In the genomic region with DNA sequence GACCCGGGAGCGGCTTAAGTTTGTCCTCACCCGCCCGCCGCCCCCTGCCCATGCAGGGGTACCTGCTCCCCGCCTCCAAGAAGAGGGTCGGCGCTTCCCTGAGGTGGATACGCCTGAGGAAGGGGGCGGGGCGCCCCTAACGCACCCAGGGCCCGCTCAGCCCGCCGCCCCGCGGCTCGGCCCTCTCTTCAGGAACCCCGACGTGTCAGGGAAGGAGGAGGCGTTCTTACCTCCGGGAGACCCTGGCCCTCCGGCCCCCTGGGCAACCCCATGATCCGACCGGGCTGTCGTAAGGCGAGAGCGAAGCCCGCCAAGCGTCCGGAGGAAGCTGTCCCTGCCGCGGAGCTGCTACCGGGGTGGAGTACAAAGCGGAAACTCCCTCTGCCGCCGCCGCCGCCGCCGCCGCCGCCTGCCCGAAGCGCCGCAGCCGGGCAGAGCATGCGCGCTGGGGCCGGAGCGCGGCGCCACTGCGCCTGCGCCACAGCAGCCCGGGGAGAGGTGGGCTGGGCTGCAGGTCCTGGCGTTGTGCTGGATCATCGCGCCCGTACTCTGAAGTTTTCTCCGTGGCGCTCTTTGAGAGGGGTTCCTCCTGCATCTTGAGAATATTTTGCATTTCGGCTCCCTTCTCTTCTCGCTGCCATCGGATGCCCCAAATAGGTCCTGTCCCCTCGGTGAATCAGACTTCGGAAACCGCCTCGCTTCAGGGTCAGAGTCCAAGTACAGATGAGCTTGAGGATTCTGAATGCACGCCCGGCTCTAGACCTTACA, we compare ENCODE assay signal across 1 cellular context.
TF ChIP-seq lines count a peak whose summit lies in the region.

A gene with protein sequence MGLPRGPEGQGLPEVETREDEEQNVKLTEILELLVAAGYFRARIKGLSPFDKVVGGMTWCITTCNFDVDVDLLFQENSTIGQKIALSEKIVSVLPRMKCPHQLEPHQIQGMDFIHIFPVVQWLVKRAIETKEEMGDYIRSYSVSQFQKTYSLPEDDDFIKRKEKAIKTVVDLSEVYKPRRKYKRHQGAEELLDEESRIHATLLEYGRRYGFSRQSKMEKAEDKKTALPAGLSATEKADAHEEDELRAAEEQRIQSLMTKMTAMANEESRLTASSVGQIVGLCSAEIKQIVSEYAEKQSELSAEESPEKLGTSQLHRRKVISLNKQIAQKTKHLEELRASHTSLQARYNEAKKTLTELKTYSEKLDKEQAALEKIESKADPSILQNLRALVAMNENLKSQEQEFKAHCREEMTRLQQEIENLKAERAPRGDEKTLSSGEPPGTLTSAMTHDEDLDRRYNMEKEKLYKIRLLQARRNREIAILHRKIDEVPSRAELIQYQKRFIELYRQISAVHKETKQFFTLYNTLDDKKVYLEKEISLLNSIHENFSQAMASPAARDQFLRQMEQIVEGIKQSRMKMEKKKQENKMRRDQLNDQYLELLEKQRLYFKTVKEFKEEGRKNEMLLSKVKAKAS (minus strand): TSS at position 347 of the 768 bp plus-strand sequence. CDS start 75 bp downstream, at position 272.

TF ChIP-seq in HepG2, 621 proteins besides CTCF, POLR2A, EP300 and RAD21 (continued from another document and continues in another):
- TF ChIP-seq SNAI1 (CRISPR knock-in tag; IDR thresholded peaks at IDR 0.05; ENCODE audit: borderline replicate concordance), result peak; percentile 83; the same call in 1 of the 2 replicates
- TF ChIP-seq SIX4 (CRISPR knock-in tag; IDR thresholded peaks at IDR 0.05), result no peak
- TF ChIP-seq RXRA (CRISPR knock-in tag; IDR thresholded peaks at IDR 0.05), result no peak; the same call in 1 of the 2 replicates
- no peak; the same call in 1 of the 2 replicates for TF ChIP-seq ZNF383 (CRISPR knock-in tag; IDR thresholded peaks at IDR 0.05; ENCODE audit: borderline replicate concordance)
- TF ChIP-seq, protein P1, sequence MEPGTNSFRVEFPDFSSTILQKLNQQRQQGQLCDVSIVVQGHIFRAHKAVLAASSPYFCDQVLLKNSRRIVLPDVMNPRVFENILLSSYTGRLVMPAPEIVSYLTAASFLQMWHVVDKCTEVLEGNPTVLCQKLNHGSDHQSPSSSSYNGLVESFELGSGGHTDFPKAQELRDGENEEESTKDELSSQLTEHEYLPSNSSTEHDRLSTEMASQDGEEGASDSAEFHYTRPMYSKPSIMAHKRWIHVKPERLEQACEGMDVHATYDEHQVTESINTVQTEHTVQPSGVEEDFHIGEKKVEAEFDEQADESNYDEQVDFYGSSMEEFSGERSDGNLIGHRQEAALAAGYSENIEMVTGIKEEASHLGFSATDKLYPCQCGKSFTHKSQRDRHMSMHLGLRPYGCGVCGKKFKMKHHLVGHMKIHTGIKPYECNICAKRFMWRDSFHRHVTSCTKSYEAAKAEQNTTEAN (CRISPR knock-in tag; conservative IDR thresholded peaks at IDR 0.05), result no peak
- TF ChIP-seq ZNF468 (CRISPR knock-in tag; IDR thresholded peaks at IDR 0.05), result no peak
- TF ChIP-seq MYNN (CRISPR knock-in tag; IDR thresholded peaks at IDR 0.05; ENCODE audit: low read depth), result no peak
- TF ChIP-seq, protein P2, sequence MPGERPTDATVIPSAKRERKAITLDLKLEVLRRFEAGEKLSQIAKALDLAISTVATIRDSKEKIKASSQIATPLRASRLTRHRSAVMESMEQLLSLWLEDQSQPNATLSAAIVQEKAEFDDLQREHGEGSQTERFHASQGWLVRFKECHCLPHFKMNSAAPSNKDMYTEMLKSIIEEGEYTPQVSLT (CRISPR knock-in tag; IDR thresholded peaks at IDR 0.05; ENCODE audit: borderline replicate concordance, low read depth), result no peak
- TF ChIP-seq GATAD2A (CRISPR knock-in tag; IDR thresholded peaks at IDR 0.05), result no peak
- TF ChIP-seq, protein P3, sequence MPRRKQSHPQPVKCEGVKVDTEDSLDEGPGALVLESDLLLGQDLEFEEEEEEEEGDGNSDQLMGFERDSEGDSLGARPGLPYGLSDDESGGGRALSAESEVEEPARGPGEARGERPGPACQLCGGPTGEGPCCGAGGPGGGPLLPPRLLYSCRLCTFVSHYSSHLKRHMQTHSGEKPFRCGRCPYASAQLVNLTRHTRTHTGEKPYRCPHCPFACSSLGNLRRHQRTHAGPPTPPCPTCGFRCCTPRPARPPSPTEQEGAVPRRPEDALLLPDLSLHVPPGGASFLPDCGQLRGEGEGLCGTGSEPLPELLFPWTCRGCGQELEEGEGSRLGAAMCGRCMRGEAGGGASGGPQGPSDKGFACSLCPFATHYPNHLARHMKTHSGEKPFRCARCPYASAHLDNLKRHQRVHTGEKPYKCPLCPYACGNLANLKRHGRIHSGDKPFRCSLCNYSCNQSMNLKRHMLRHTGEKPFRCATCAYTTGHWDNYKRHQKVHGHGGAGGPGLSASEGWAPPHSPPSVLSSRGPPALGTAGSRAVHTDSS (CRISPR knock-in tag; conservative IDR thresholded peaks at IDR 0.05), result no peak; the same call in 1 of the 2 replicates
- no peak for TF ChIP-seq ZNF143 (CRISPR knock-in tag; IDR thresholded peaks at IDR 0.05)
- peak; percentile 17; the same call in 1 of the 2 replicates for TF ChIP-seq DR1 (CRISPR knock-in tag; IDR thresholded peaks at IDR 0.05)
- TF ChIP-seq ZNF30 (CRISPR knock-in tag; IDR thresholded peaks at IDR 0.05), result no peak; the same call in 1 of the 2 replicates
- TF ChIP-seq ZNF430 (CRISPR knock-in tag; IDR thresholded peaks at IDR 0.05), result peak; percentile 82
- TF ChIP-seq SP2 (CRISPR knock-in tag; IDR thresholded peaks at IDR 0.05), result no peak; the same call in 1 of the 2 replicates
- TF ChIP-seq ZNF451 (CRISPR knock-in tag; IDR thresholded peaks at IDR 0.05), result no peak; the same call in 1 of the 2 replicates
- peak; percentile 77 for TF ChIP-seq HNF4G (IDR thresholded peaks at IDR 0.05; ENCODE audit: borderline replicate concordance, low read depth, low read length)
- no peak for TF ChIP-seq HNF4G (CRISPR knock-in tag; IDR thresholded peaks at IDR 0.05; ENCODE audit: borderline replicate concordance, low read depth)
- TF ChIP-seq HES4 (CRISPR knock-in tag; IDR thresholded peaks at IDR 0.05; ENCODE audit: borderline replicate concordance), result peak; percentile 54; the same call in 1 of the 2 replicates
- peak; percentile 76; the same call in 1 of the 2 replicates for TF ChIP-seq ARNTL (CRISPR knock-in tag; IDR thresholded peaks at IDR 0.05)
- TF ChIP-seq ZFP90 (CRISPR knock-in tag; IDR thresholded peaks at IDR 0.05; ENCODE audit: borderline replicate concordance), result no peak; the same call in 1 of the 2 replicates
- no peak for TF ChIP-seq ZBTB38 (CRISPR knock-in tag; IDR thresholded peaks at IDR 0.05)
- TF ChIP-seq, protein P4, sequence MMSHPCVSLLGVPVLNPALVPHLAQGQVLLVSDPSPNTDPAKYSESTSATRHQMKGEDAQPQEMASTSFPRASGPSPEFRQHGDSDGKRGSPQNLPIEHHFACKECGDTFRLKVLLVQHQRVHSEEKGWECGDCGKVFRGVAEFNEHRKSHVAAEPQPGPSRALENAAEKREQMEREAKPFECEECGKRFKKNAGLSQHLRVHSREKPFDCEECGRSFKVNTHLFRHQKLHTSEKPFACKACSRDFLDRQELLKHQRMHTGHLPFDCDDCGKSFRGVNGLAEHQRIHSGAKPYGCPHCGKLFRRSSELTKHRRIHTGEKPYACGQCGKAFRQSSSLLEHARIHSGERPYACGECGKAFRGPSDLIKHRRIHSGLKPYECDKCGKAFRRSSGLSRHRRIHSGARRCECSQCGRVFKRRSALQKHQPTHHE (CRISPR knock-in tag; IDR thresholded peaks at IDR 0.05; ENCODE audit: borderline replicate concordance), result peak; percentile 85; the same call in 1 of the 2 replicates
- TF ChIP-seq PAF1 (CRISPR knock-in tag; IDR thresholded peaks at IDR 0.05), result no peak
- no peak; the same call in 1 of the 2 replicates for TF ChIP-seq ZNF557 (CRISPR knock-in tag; IDR thresholded peaks at IDR 0.05)
- TF ChIP-seq, protein P5, sequence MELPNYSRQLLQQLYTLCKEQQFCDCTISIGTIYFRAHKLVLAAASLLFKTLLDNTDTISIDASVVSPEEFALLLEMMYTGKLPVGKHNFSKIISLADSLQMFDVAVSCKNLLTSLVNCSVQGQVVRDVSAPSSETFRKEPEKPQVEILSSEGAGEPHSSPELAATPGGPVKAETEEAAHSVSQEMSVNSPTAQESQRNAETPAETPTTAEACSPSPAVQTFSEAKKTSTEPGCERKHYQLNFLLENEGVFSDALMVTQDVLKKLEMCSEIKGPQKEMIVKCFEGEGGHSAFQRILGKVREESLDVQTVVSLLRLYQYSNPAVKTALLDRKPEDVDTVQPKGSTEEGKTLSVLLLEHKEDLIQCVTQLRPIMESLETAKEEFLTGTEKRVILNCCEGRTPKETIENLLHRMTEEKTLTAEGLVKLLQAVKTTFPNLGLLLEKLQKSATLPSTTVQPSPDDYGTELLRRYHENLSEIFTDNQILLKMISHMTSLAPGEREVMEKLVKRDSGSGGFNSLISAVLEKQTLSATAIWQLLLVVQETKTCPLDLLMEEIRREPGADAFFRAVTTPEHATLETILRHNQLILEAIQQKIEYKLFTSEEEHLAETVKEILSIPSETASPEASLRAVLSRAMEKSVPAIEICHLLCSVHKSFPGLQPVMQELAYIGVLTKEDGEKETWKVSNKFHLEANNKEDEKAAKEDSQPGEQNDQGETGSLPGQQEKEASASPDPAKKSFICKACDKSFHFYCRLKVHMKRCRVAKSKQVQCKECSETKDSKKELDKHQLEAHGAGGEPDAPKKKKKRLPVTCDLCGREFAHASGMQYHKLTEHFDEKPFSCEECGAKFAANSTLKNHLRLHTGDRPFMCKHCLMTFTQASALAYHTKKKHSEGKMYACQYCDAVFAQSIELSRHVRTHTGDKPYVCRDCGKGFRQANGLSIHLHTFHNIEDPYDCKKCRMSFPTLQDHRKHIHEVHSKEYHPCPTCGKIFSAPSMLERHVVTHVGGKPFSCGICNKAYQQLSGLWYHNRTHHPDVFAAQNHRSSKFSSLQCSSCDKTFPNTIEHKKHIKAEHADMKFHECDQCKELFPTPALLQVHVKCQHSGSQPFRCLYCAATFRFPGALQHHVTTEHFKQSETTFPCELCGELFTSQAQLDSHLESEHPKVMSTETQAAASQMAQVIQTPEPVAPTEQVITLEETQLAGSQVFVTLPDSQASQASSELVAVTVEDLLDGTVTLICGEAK (IDR thresholded peaks at IDR 0.05), result no peak
- TF ChIP-seq, protein P5 (CRISPR knock-in tag; IDR thresholded peaks at IDR 0.05), result 0 out of 2 replicates have a peak, but pooled peaks have one; percentile 4
- 0 out of 2 replicates have a peak, but pooled peaks have one; percentile 18 for TF ChIP-seq STAT5B (CRISPR knock-in tag; IDR thresholded peaks at IDR 0.05)
- TF ChIP-seq KDM1A (CRISPR knock-in tag; IDR thresholded peaks at IDR 0.05), result no peak
- no peak for TF ChIP-seq TP53 (CRISPR knock-in tag; conservative IDR thresholded peaks at IDR 0.05)
- no peak for TF ChIP-seq ZFP37 (CRISPR knock-in tag; IDR thresholded peaks at IDR 0.05; ENCODE audit: borderline replicate concordance)
- TF ChIP-seq, protein P6, sequence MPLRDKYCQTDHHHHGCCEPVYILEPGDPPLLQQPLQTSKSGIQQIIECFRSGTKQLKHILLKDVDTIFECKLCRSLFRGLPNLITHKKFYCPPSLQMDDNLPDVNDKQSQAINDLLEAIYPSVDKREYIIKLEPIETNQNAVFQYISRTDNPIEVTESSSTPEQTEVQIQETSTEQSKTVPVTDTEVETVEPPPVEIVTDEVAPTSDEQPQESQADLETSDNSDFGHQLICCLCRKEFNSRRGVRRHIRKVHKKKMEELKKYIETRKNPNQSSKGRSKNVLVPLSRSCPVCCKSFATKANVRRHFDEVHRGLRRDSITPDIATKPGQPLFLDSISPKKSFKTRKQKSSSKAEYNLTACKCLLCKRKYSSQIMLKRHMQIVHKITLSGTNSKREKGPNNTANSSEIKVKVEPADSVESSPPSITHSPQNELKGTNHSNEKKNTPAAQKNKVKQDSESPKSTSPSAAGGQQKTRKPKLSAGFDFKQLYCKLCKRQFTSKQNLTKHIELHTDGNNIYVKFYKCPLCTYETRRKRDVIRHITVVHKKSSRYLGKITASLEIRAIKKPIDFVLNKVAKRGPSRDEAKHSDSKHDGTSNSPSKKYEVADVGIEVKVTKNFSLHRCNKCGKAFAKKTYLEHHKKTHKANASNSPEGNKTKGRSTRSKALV (CRISPR knock-in tag; IDR thresholded peaks at IDR 0.05), result no peak; the same call in 1 of the 2 replicates
- TF ChIP-seq KAT8 (CRISPR knock-in tag; IDR thresholded peaks at IDR 0.05), result peak; percentile 74
- TF ChIP-seq ZNF629 (CRISPR knock-in tag; conservative IDR thresholded peaks at IDR 0.05), result no peak
